Comparison of ENCODE assay signal across 18 cellular contexts in the genomic region with DNA sequence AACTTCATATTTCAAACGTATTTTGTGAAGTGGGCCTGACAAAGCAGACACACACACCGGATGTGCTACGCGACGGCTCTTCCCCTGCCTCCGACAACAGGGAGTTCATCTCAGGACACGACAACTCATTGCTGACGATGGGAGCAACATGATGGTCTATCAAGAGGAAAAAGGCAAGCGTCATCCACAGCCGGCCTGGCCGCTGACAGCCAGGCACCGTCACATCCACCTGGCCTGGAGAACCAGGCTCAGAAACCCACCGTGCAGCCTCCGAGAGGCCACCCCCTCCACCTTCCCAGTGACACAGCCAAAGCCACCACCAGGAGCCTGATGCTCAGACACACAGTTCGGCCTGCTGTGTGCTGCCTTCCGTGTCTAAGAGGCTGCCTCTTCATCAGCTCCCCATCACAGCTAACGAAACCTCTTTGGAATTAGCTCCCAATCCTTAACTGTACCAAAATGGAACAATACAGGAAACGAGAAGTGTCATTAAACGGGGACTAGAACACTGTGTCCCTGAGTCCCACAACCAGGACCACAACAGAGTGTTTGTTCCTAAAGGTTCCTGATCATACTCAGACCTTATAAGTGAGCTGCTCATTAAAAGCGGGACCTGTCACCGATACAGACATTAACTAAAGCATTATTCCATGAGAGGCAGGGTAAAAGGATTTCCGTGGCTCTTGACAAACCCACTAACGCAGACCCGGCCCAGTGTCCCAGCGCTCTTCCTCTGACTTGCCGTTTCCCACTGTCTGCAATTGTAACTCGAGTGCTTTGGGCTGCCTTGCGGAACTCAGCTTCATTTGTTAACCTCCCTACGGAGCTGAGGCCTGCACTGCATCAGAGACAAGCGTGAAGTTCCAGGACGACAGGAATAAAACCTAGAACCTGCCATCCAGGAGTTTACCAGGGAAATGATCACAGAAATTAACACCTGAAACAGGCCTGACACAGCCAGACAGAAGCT.
DNase-seq lines count a peak whose midpoint lies in the region; ATAC-seq and TF ChIP-seq lines count a peak whose summit lies in the region.
"Had no signal": no experiment of that assay in that cellular context is flagged by ENCODE, and none has a peak within 500 bp of the region (broad histone marks: within the 10 kb centered on the region; RNA-seq: fewer than 3 reads in every experiment).

No MANE protein-coding gene starts in this region.

- no peak overlapping the region for H3K4me3 Mint-ChIP-seq in WTC11
- H3K4me3 Mint-ChIP-seq: activated B cell treated with CpG ODN at 0.5 μM for 24 hours; activated naive CD4-positive, alpha-beta T cell treated with anti-CD3 and anti-CD28 coated beads, Interleukin-2, amount 10 ng/mL, durations not matched to agents 7 days and 5 days had no signal

- H3K23ac ChIP-seq in neuronal stem cell (ENCODE audit: low read depth, low read length, poor library complexity), result peak overlapping the region; percentile 18

- H3K4me3 ChIP-seq in right atrium auricular region, result no peak overlapping the region
- H3K4me3 ChIP-seq in neuronal stem cell (ENCODE audit: low read length in 2 of 2), result peak overlapping the region in 1 of 2 donors; percentile 50
- H3K4me3 ChIP-seq in mucosa of descending colon, result no peak overlapping the region
- no peak overlapping the region for H3K4me3 ChIP-seq in tibial artery
- no peak overlapping the region for H3K4me3 ChIP-seq in transverse colon
- H3K4me3 ChIP-seq: GM23248 had no signal

- no peak overlapping the region for H2BK120ac ChIP-seq in neuronal stem cell (ENCODE audit: low read depth, low read length)

- H3K27ac Mint-ChIP-seq in WTC11, result peak overlapping the region; percentile 62
- H3K27ac Mint-ChIP-seq: activated B cell treated with CpG ODN at 0.5 μM for 24 hours; activated naive CD4-positive, alpha-beta T cell treated with anti-CD3 and anti-CD28 coated beads, Interleukin-2, amount 10 ng/mL, durations not matched to agents 7 days and 5 days had no signal

- no peak overlapping the region for H2AK5ac ChIP-seq in neuronal stem cell (ENCODE audit: low read depth, low read length)

- intact Hi-C loops in mucosa of descending colon (cut with DNase I, micrococcal nuclease) (no loop called here), tibial artery (cut with DNase I; ENCODE audit: low total_unique reads) (no loop called here), transverse colon (cut with DNase I; ENCODE audit: low total_unique reads) (no loop called here)

- no peak overlapping the region for H3K9ac ChIP-seq in neuronal stem cell (ENCODE audit: low read depth, low read length, poor library complexity)
- H3K9ac ChIP-seq: GM23248 had no signal

- in situ Hi-C loops in transverse colon (cut with MboI; ENCODE audit: low pct_ligation_motif_present in 1 of 4, low pct_unique_long_range_greater_than_20kb in 1 of 4, low sequenced_read_pairs in 3 of 4), result no loop called here

- no peak overlapping the region for H2BK12ac ChIP-seq in neuronal stem cell (ENCODE audit: low read length)

- H3K27me3 Mint-ChIP-seq in WTC11 (ENCODE audit: low read depth), result no peaks in the 10 kb centered on the region
- H3K27me3 Mint-ChIP-seq: activated B cell treated with CpG ODN at 0.5 μM for 24 hours; activated naive CD4-positive, alpha-beta T cell treated with anti-CD3 and anti-CD28 coated beads, Interleukin-2, amount 10 ng/mL, durations not matched to agents 7 days and 5 days; naive B cell had no signal

- H3K9me3 Mint-ChIP-seq in WTC11, result peaks cover 14% of the 10 kb centered on the region

- TF ChIP-seq CTCF in WTC11 (IDR thresholded peaks at IDR 0.05) (no peak), right atrium auricular region (IDR thresholded peaks at IDR 0.05) (no peak), mucosa of descending colon (IDR thresholded peaks at IDR 0.05) (no peak), tibial artery (IDR thresholded peaks at IDR 0.05) (no peak), transverse colon (IDR thresholded peaks at IDR 0.05) (no peak)

- H2AFZ ChIP-seq in neuronal stem cell (ENCODE audit: low read length), result no peak overlapping the region
- H2AFZ ChIP-seq: GM23248 had no signal

- H3K27me3 ChIP-seq in right atrium auricular region, result no peaks in the 10 kb centered on the region
- peaks cover 0 to 2% (median 0%) of the 10 kb centered on the region in 3 experiments for H3K27me3 ChIP-seq in neuronal stem cell (ENCODE audit: control insufficient read depth in 3 of 3, insufficient read depth in 3 of 3, low read depth in 1 of 3, low read length in 3 of 3)
- H3K27me3 ChIP-seq in tibial artery, result no peaks in the 10 kb centered on the region
- no peaks in the 10 kb centered on the region for H3K27me3 ChIP-seq in transverse colon

- TF ChIP-seq POLR2A in transverse colon (IDR thresholded peaks at IDR 0.05), result no peak

- H3K18ac ChIP-seq in neuronal stem cell (ENCODE audit: low read length), result peak overlapping the region; percentile 20

- TF ChIP-seq EP300 in transverse colon (IDR thresholded peaks at IDR 0.05; ENCODE audit: low read depth), result no peak

- H3K36me3 ChIP-seq in right atrium auricular region, result no peaks in the 10 kb centered on the region
- no peaks in the 10 kb centered on the region for H3K36me3 ChIP-seq in neuronal stem cell (replicated peaks in 1 of 2; ENCODE audit: control insufficient read depth in 2 of 2, insufficient read depth in 2 of 2, low read length in 2 of 2)
- H3K36me3 ChIP-seq in mucosa of descending colon (ENCODE audit: low read depth), result no peaks in the 10 kb centered on the region
- no peaks in the 10 kb centered on the region for H3K36me3 ChIP-seq in tibial artery
- no peaks in the 10 kb centered on the region for H3K36me3 ChIP-seq in transverse colon

- H3K36me3 Mint-ChIP-seq in WTC11, result peaks cover 17% of the 10 kb centered on the region
- H3K36me3 Mint-ChIP-seq: naive B cell had no signal

- no peaks in the 10 kb centered on the region for H3K79me1 ChIP-seq in neuronal stem cell (ENCODE audit: low read depth, low read length)

- H3K27ac ChIP-seq in right atrium auricular region (peak overlapping the region; percentile 48 to 57), neuronal stem cell (replicated peaks; ENCODE audit: low read length) (no peak overlapping the region), tibial artery (no peak overlapping the region), transverse colon (peak overlapping the region in 1 of 4 donors; percentile 29)
- H3K27ac ChIP-seq: GM23248 had no signal

- H3K9me3 ChIP-seq in right atrium auricular region, result no peaks in the 10 kb centered on the region
- H3K9me3 ChIP-seq in neuronal stem cell (replicated peaks in 1 of 2; ENCODE audit: control insufficient read depth in 2 of 2, insufficient read depth in 1 of 2, low read depth in 1 of 2, low read length in 2 of 2), result peaks cover under 1 to 7% of the 10 kb centered on the region in 2 donors
- H3K9me3 ChIP-seq in mucosa of descending colon, result no peaks in the 10 kb centered on the region
- no peaks in the 10 kb centered on the region for H3K9me3 ChIP-seq in tibial artery
- no peaks in the 10 kb centered on the region for H3K9me3 ChIP-seq in transverse colon

- peaks cover 35% of the 10 kb centered on the region for H3K4me1 Mint-ChIP-seq in WTC11

- H3K4me1 ChIP-seq in right atrium auricular region, result peaks cover 0 to 18% of the 10 kb centered on the region in 2 donors
- H3K4me1 ChIP-seq in neuronal stem cell (ENCODE audit: control insufficient read depth in 2 of 2, insufficient read depth in 1 of 2, low read depth in 1 of 2, low read length in 2 of 2), result peaks cover 0 to 6% of the 10 kb centered on the region in 2 donors
- no peaks in the 10 kb centered on the region for H3K4me1 ChIP-seq in mucosa of descending colon (ENCODE audit: low read depth)
- H3K4me1 ChIP-seq in tibial artery, result no peaks in the 10 kb centered on the region
- no peaks in the 10 kb centered on the region for H3K4me1 ChIP-seq in transverse colon

- no peak overlapping the region for H2BK15ac ChIP-seq in neuronal stem cell (ENCODE audit: low read length)

- POLR2A ChIA-PET in WTC11 (lab: Charles Lee), result no interaction called here

- no CpG with 5 or more reads among the region's 31 CpGs for WGBS in neuronal stem cell (ENCODE audit: extremely low coverage in 2 of 2, insufficient read length in 2 of 2, insufficient replicate concordance in 1 of 2), 2 donors
- 63 to 90% methylated on average over 7 to 31 of the region's 31 CpGs for WGBS in transverse colon (ENCODE audit: low coverage in 1 of 2), 2 donors

- H3K14ac ChIP-seq in neuronal stem cell (ENCODE audit: low read length), result peak overlapping the region; percentile 9

- H3K4me2 ChIP-seq in neuronal stem cell (ENCODE audit: insufficient read depth, low read length, poor library complexity, severe bottlenecking), result no peak overlapping the region

- no peak overlapping the region for H3K4ac ChIP-seq in neuronal stem cell (ENCODE audit: low read length)

- no peak overlapping the region for H4K91ac ChIP-seq in neuronal stem cell (ENCODE audit: low read depth, low read length, poor library complexity)

- peak overlapping the region; percentile 95 for H4K8ac ChIP-seq in neuronal stem cell (ENCODE audit: low read depth, low read length)

- ATAC-seq in WTC11, result peak; percentile 73
- ATAC-seq in mucosa of descending colon, result no peak
- ATAC-seq: sciatic nerve had no signal

- CTCF ChIA-PET in WTC11 (lab: Charles Lee), result interaction anchor here (1.4 to 2.1 kb wide), 2 partner anchors 33 to 77 kb away, joined by 7 to 8 read pairs; a partner anchor contains a TSS

- DNase-seq in Daoy (ENCODE audit: low read depth), result peak; percentile 56
- DNase-seq in WTC11 (ENCODE audit: low spot score), result peak; percentile 15
- no peak for DNase-seq in right atrium auricular region (ENCODE audit: low spot score)
- no peak for DNase-seq in neuronal stem cell (ENCODE audit: low spot score)
- DNase-seq in T1000 (lab: John Stamatoyannopoulos, UW), result no peak
- no peak for DNase-seq in mucosa of descending colon
- no peak for DNase-seq in tibial artery
- DNase-seq in transverse colon, result no peak
- DNase-seq: activated B cell treated with CpG ODN at 0.5 μM for 24 hours; activated CD8-positive, alpha-beta memory T cell treated with anti-CD3 and anti-CD28 coated beads, Interleukin-2, amount 50 U/mL, for 4 hours; activated naive CD4-positive, alpha-beta T cell treated with anti-CD3 and anti-CD28 coated beads, Interleukin-2, amount 10 ng/mL, durations not matched to agents 7 days and 5 days; cerebellar nuclear complex; GM23248; naive B cell; NCI-H2171 treated with DMSO at 0.1 percent for 48 hours; RPMI8226; stimulated activated CD4-positive, alpha-beta T cell treated with anti-CD3 and anti-CD28 coated beads, Interleukin-4, amount 100 ng/mL, for 1 hour had no signal

- no peak overlapping the region for H2BK5ac ChIP-seq in neuronal stem cell (ENCODE audit: low read length)

TF ChIP-seq in WTC11, 78 proteins besides CTCF, POLR2A, EP300 and RAD21 (continues in another document):
- TF ChIP-seq ZNF416 (CRISPR knock-in tag; IDR thresholded peaks at IDR 0.05), result no peak

Comparison
In these comparisons a context has a peak if more than half of its experiments do, and no peak if none do; other contexts are left out.
1. DNase-seq: peak in Daoy (single experiment) and WTC11 (single experiment); none in right atrium auricular region (single experiment), neuronal stem cell (single experiment), T1000 (single experiment), mucosa of descending colon (0 of 3), tibial artery (0 of 2) and transverse colon (single experiment).
2. H3K27ac ChIP-seq: peak in right atrium auricular region (2 of 2); none in neuronal stem cell (single experiment) and tibial artery (0 of 2).